ENCODE assay signal across 8 cellular contexts in the genomic region with DNA sequence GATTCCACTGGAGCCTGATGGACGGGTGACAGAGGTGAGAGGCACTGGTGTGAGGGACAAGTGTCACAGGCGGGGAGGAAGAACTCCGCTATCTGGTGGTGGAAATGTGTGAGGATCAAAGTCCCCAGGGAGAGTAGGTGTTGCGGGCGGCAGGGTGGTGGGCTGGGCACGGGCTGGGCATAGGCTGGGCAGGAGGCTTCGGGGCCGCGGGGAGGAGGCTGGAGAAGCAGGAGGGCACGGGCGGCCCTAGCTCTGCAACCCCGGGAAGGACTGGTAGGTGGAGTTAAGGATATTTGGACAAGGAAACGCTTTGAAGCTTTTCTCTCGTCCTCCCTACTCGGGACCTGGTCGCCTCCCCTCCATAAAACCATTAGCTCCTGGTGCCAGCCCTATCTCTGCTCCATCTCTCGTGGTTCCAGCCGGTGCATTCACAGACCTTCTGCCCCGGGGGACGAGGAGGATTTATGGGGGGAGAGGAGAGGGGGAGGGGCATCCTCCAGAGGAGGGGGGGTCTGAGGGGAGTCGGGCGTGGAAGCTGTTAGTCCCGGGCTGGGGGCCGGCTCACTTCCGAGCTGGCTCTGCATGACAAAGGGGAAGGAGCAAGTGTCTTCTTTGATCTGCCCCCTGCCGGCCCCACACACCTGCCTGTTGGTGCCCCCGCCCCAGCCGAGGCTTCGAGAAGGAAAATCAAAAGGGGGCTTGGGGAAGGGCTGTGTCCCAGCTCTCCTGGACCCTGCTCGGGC. TPM values are rescaled to one million over a fixed set of nuclear protein-coding genes. Genes with fewer than 3 reads are reported as not detected.
DNase-seq lines count a peak whose midpoint lies in the region; ATAC-seq and TF ChIP-seq lines count a peak whose summit lies in the region.

No MANE protein-coding gene starts in this region.

- H4K20me1 ChIP-seq in neural progenitor cell (ENCODE audit: low read depth): peaks cover 86% of the 10 kb centered on the region

- H3K9me3 Mint-ChIP-seq in neural progenitor cell: no peaks in the 10 kb centered on the region

- H3K27ac Mint-ChIP-seq in neural progenitor cell: peak overlapping the region; percentile 9

- peaks cover 50% of the 10 kb centered on the region for H3K4me1 ChIP-seq in neural progenitor cell

- peaks cover 27% of the 10 kb centered on the region for H3F3A ChIP-seq in neural progenitor cell (ENCODE audit: low read depth)

- H3K36me3 ChIP-seq in neural progenitor cell: no peaks in the 10 kb centered on the region

- peak overlapping the region; percentile 84 for H3K4me3 Mint-ChIP-seq in neural progenitor cell

- no peak overlapping the region for H3K27ac ChIP-seq in neural progenitor cell

- peaks cover 70% of the 10 kb centered on the region for H3K27me3 ChIP-seq in neural progenitor cell

- H3K36me3 Mint-ChIP-seq in neural progenitor cell: peaks cover 10% of the 10 kb centered on the region

- in situ Hi-C loops in GM13977 (cut with MboI; ENCODE audit: low pct_unique_long_range_greater_than_20kb, low sequenced_read_pairs, unreplicated experiment): no loop called here

- no peak overlapping the region for H2AFZ ChIP-seq in neural progenitor cell (replicated peaks)

- no peaks in the 10 kb centered on the region for H3K9me3 ChIP-seq in neural progenitor cell (ENCODE audit: low read depth)

- TF ChIP-seq CTCF in GM13977 (IDR thresholded peaks at IDR 0.05; ENCODE audit: extremely low read depth, insufficient read depth, missing control alignments): peak; percentile 18
- peak; percentile 32 for TF ChIP-seq CTCF in epithelial cell of proximal tubule (conservative IDR thresholded peaks at IDR 0.05; ENCODE audit: low read depth, low read length)
- TF ChIP-seq CTCF in neural progenitor cell (IDR thresholded peaks at IDR 0.05): no peak

- ATAC-seq in HG03469 (IDR thresholded peaks at IDR 0.05; ENCODE audit: unreplicated experiment) (no peak), HG03457 (IDR thresholded peaks at IDR 0.05; ENCODE audit: unreplicated experiment) (no peak)

- peaks cover 53% of the 10 kb centered on the region for H3K4me1 Mint-ChIP-seq in neural progenitor cell

- H3K9ac ChIP-seq in neural progenitor cell: no peak overlapping the region

- DNase-seq in GM13977 (ENCODE audit: low spot score): peak; percentile 65
- DNase-seq in NCI-H69 (lab: John Stamatoyannopoulos, UW): peak; percentile 70
- no peak for DNase-seq in epithelial cell of proximal tubule (ENCODE audit: low read depth)
- DNase-seq in neural progenitor cell (ENCODE audit: low spot score): peak; percentile 61
- no peak for DNase-seq in HCEC 1CT
- no peak for DNase-seq in NCI-H1048 (lab: John Stamatoyannopoulos, UW)

- H3K27me3 Mint-ChIP-seq in neural progenitor cell (ENCODE audit: insufficient read depth, low read depth): peaks cover 30% of the 10 kb centered on the region

- H3K4me3 ChIP-seq in epithelial cell of proximal tubule (ENCODE audit: low read depth, low read length) (peak overlapping the region; percentile 60), neural progenitor cell (peak overlapping the region; percentile 63)

- H3K4me2 ChIP-seq in neural progenitor cell: peak overlapping the region; percentile 98

- no peaks in the 10 kb centered on the region for H3K79me2 ChIP-seq in neural progenitor cell (ENCODE audit: low read depth)

RNA-seq across cellular contexts. Expression of a gene that starts 0.5 kb away (rescaled TPM):
- 6.6 and 51.0 TPM in 2 replicates for total RNA-seq in epithelial cell of proximal tubule
- total RNA-seq in neural progenitor cell (ENCODE audit: low replicate concordance): 43.7 and 73.8 TPM in 2 replicates

RNA-seq across cellular contexts. Expression of a gene that starts 35.1 kb away (rescaled TPM):
- 5.5 and 10.6 TPM in 2 replicates for total RNA-seq in epithelial cell of proximal tubule
- 27.3 and 64.6 TPM in 2 replicates for total RNA-seq in neural progenitor cell (ENCODE audit: low replicate concordance)

Comparison
In these comparisons a context has a peak if more than half of its experiments do, and no peak if none do; other contexts are left out.
1. DNase-seq: peak in GM13977 (single experiment), NCI-H69 (single experiment) and neural progenitor cell (single experiment); none in epithelial cell of proximal tubule (single experiment), HCEC 1CT (single experiment) and NCI-H1048 (single experiment).